In the genomic region with DNA sequence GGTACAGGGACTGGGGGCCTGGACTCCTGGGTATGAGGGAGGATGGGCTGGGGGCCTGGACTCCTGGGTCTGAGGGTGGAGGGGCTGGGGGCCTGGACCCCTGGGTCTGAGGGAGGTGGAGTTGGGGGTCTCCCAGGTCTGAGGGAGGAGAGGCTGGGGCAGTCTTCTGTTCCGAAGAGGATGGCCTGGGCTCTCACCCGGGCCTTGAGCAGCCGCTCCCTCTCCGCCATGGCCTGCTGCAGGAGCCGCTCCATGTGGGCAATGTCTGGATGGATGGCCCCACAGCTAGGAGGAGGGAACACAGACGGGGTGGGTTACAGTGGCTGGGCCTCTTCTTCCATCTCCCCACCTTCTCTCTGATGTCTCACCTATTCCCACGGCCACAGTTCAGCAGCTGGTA, we compare ENCODE assay signal across 10 cellular contexts. TPM values are rescaled to one million over a fixed set of nuclear protein-coding genes. Genes with fewer than 3 reads are reported as not detected.
"Had no signal": no experiment of that assay in that cellular context is flagged by ENCODE, and none has a peak within 500 bp of the region (broad histone marks: within the 10 kb centered on the region; RNA-seq: fewer than 3 reads in every experiment).

No MANE protein-coding gene starts in this region.

- H3K9me3 ChIP-seq: HAP-1 had no signal

- H3K36me3 ChIP-seq: HAP-1 had no signal

- H3K4me3 ChIP-seq: GM23248, HAP-1 had no signal

- ATAC-seq: HCT116 had no signal

- H3K4me2 ChIP-seq: KMS-11 had no signal

- H3K4me1 ChIP-seq: HAP-1 had no signal

- FAIRE-seq: HTR-8/SVneo had no signal

- H3K9me3 Mint-ChIP-seq: IgD-negative memory B cell had no signal

- DNase-seq: GM23248, GOT3, H7, KBM-7 had no signal

- H3K27me3 Mint-ChIP-seq: IgD-negative memory B cell had no signal

- H3K27ac ChIP-seq: GM23248, KMS-11 had no signal

- H2AFZ ChIP-seq: GM23248 had no signal

- H3K9ac ChIP-seq: GM23248, KMS-11 had no signal

RNA-seq across cellular contexts. Expression of a gene that starts 21.0 kb away (rescaled TPM):
- total RNA-seq: GM23248, H7 had no signal

RNA-seq across cellular contexts. Expression of a gene that starts 46.6 kb away (rescaled TPM):
- total RNA-seq: H4, H7 had no signal
